9 cellular contexts compared by ENCODE assay signal in genomic region chrY:13751289-13752071, GRCh38. TPM values are rescaled to one million over a fixed set of nuclear protein-coding genes. Genes with fewer than 3 reads are reported as not detected.
DNase-seq lines count a peak whose midpoint lies in the region; ATAC-seq, FAIRE-seq and TF ChIP-seq lines count a peak whose summit lies in the region.
"Had no signal": no experiment of that assay in that cellular context is flagged by ENCODE, and none has a peak within 500 bp of the region (broad histone marks: within the 10 kb centered on the region; RNA-seq: fewer than 3 reads in every experiment).

No MANE protein-coding gene starts in this region.

- peaks cover 0 to 4% (median 0%) of the 10 kb centered on the region in 9 donors for H3K4me1 ChIP-seq in heart right ventricle
- H3K4me1 ChIP-seq in upper lobe of right lung: no peaks in the 10 kb centered on the region
- H3K4me1 ChIP-seq: BLaER1 had no signal

- H3K4me3 Mint-ChIP-seq in activated T-cell treated with anti-CD3 and anti-CD28 coated beads, Interleukin-2, amount 50 U/mL, for 72 hours: peak overlapping the region in 1 of 2 donors; percentile 86
- H3K4me3 Mint-ChIP-seq in T-helper 2 cell treated with Interferon-gamma antibody and Interleukin-4, amounts not matched to agents 5 μg/mL and 100 μg/mL, for 36 hours: peak overlapping the region; percentile 90

- H3K9me3 ChIP-seq in heart right ventricle (peaks cover 0 to under 1% (median 0%) of the 10 kb centered on the region in 11 donors), upper lobe of right lung (no peaks in the 10 kb centered on the region)
- H3K9me3 ChIP-seq: BLaER1 had no signal

- no peaks in the 10 kb centered on the region for H3K27me3 Mint-ChIP-seq in activated T-cell treated with anti-CD3 and anti-CD28 coated beads, Interleukin-2, amount 50 U/mL, for 72 hours (ENCODE audit: low read depth)
- no peaks in the 10 kb centered on the region for H3K27me3 Mint-ChIP-seq in T-helper 2 cell treated with Interferon-gamma antibody and Interleukin-4, amounts not matched to agents 5 μg/mL and 100 μg/mL, for 36 hours (ENCODE audit: low read depth)

- H3K4me1 Mint-ChIP-seq in activated T-cell treated with anti-CD3 and anti-CD28 coated beads, Interleukin-2, amount 50 U/mL, for 72 hours (ENCODE audit: low read depth): no peaks in the 10 kb centered on the region
- peaks cover 10% of the 10 kb centered on the region for H3K4me1 Mint-ChIP-seq in T-helper 2 cell treated with Interferon-gamma antibody and Interleukin-4, amounts not matched to agents 5 μg/mL and 100 μg/mL, for 36 hours (ENCODE audit: low read depth)

- H3K9me3 Mint-ChIP-seq in activated T-cell treated with anti-CD3 and anti-CD28 coated beads, Interleukin-2, amount 50 U/mL, for 72 hours: no peaks in the 10 kb centered on the region
- no peaks in the 10 kb centered on the region for H3K9me3 Mint-ChIP-seq in T-helper 2 cell treated with Interferon-gamma antibody and Interleukin-4, amounts not matched to agents 5 μg/mL and 100 μg/mL, for 36 hours

- 2% methylated on average over 31 to 58 of the region's 60 CpGs for WGBS in heart right ventricle, 2 donors

- TF ChIP-seq CTCF in heart right ventricle (IDR thresholded peaks at IDR 0.05): peak in 2 of 9 donors; percentile 22 to 31
- peak; percentile 11 for TF ChIP-seq CTCF in upper lobe of right lung (IDR thresholded peaks at IDR 0.05)
- TF ChIP-seq CTCF in D721Med (IDR thresholded peaks at IDR 0.05; ENCODE audit: insufficient read depth, missing control alignments): no peak

- H3K27ac ChIP-seq in heart right ventricle: no peak overlapping the region
- H3K27ac ChIP-seq in upper lobe of right lung: no peak overlapping the region
- H3K27ac ChIP-seq: BLaER1 had no signal

- peak in 1 of 2 donors; percentile 24 for DNase-seq in activated T-cell treated with anti-CD3 and anti-CD28 coated beads, Interleukin-2, amount 50 U/mL, for 72 hours
- DNase-seq in activated T-cell treated with anti-CD3 and anti-CD28 coated beads, Interleukin-2, amount 50 U/mL, for 1 hour: no peak
- peak; percentile 38 for DNase-seq in T-helper 2 cell treated with Interferon-gamma antibody and Interleukin-4, amounts not matched to agents 5 μg/mL and 100 μg/mL, for 36 hours (ENCODE audit: low spot score)
- DNase-seq in heart right ventricle: peak in 1 of 2 donors; percentile 18
- DNase-seq in upper lobe of right lung: peak; percentile 66
- no peak for DNase-seq in AML-193 (lab: John Stamatoyannopoulos, UW)
- no peak for DNase-seq in D721Med (ENCODE audit: insufficient read length, low spot score)
- DNase-seq in NCI-H2081 (lab: John Stamatoyannopoulos, UW): no peak

- FAIRE-seq in D721Med (lab: Jason Lieb, UNC): no peak

- peak in 1 of 2 donors; percentile 87 for ATAC-seq in activated T-cell treated with anti-CD3 and anti-CD28 coated beads, Interleukin-2, amount 50 U/mL, for 72 hours (replicated peaks in 1 of 2)
- ATAC-seq in heart right ventricle (peak in 2 of 8 donors; percentile 35 to 66), upper lobe of right lung (peak; percentile 75)

- H3K36me3 ChIP-seq in heart right ventricle: no peaks in the 10 kb centered on the region
- H3K36me3 ChIP-seq in upper lobe of right lung: no peaks in the 10 kb centered on the region
- H3K36me3 ChIP-seq: BLaER1 had no signal

- H3K27me3 ChIP-seq in heart right ventricle (no peaks in the 10 kb centered on the region), upper lobe of right lung (no peaks in the 10 kb centered on the region)
- H3K27me3 ChIP-seq: BLaER1 had no signal

- H3K36me3 Mint-ChIP-seq in activated T-cell treated with anti-CD3 and anti-CD28 coated beads, Interleukin-2, amount 50 U/mL, for 72 hours (ENCODE audit: insufficient read depth in 2 of 2): no peaks in the 10 kb centered on the region
- peaks cover 3% of the 10 kb centered on the region for H3K36me3 Mint-ChIP-seq in T-helper 2 cell treated with Interferon-gamma antibody and Interleukin-4, amounts not matched to agents 5 μg/mL and 100 μg/mL, for 36 hours (ENCODE audit: low read depth)

- intact Hi-C loops in heart right ventricle (cut with DNase I) (no loop called here), upper lobe of right lung (cut with DNase I) (no loop called here)

- H3K27ac Mint-ChIP-seq in activated T-cell treated with anti-CD3 and anti-CD28 coated beads, Interleukin-2, amount 50 U/mL, for 72 hours: peak overlapping the region; percentile 75
- H3K27ac Mint-ChIP-seq in T-helper 2 cell treated with Interferon-gamma antibody and Interleukin-4, amounts not matched to agents 5 μg/mL and 100 μg/mL, for 36 hours: peak overlapping the region; percentile 82

- H3K4me3 ChIP-seq in heart right ventricle (peak overlapping the region in 6 of 10 donors; percentile 25 to 53 (median 49)), upper lobe of right lung (peak overlapping the region; percentile 43)
- H3K4me3 ChIP-seq: BLaER1 had no signal

RNA-seq across cellular contexts. Expression of gene TMSB4Y, which starts 47.8 kb away (rescaled TPM):
- total RNA-seq in activated T-cell treated with anti-CD3 and anti-CD28 coated beads, Interleukin-2, amount 50 U/mL, for 72 hours: 1 to 10 TPM in 1 of 2 donors, not detected in 1; 1.2 TPM
- total RNA-seq in heart right ventricle (1 to 10 TPM in 3 of 10 donors, under 1 TPM in 4, not detected in 3; 0.51 to 1.7 (median 0.94) TPM), upper lobe of right lung (0.87 TPM)
- under 1 TPM; 0.64 to 0.88 TPM for polyA plus RNA-seq in heart right ventricle

Comparison
In these comparisons a context has a peak if more than half of its experiments do, and no peak if none do; other contexts are left out.
1. DNase-seq: peak in T-helper 2 cell treated with Interferon-gamma antibody and Interleukin-4, amounts not matched to agents 5 μg/mL and 100 μg/mL, for 36 hours (single experiment) and upper lobe of right lung (single experiment); none in activated T-cell treated with anti-CD3 and anti-CD28 coated beads, Interleukin-2, amount 50 U/mL, for 1 hour (single experiment), AML-193 (0 of 2), D721Med (single experiment) and NCI-H2081 (0 of 2).